In genomic region chr1:75712306-75712705, GRCh38 we compare ENCODE assay signal across 13 cellular contexts.
"Had no signal": no experiment of that assay in that cellular context is flagged by ENCODE, and none has a peak within 500 bp of the region (broad histone marks: within the 10 kb centered on the region; RNA-seq: fewer than 3 reads in every experiment).

No MANE protein-coding gene starts in this region.

- H3K4me1 ChIP-seq: prostate gland, thyroid gland had no signal

- H3K9me3 ChIP-seq: prostate gland, thyroid gland had no signal

- H3K4me1 Mint-ChIP-seq: immature natural killer cell had no signal

- DNase-seq: activated CD4-positive, alpha-beta T cell treated with anti-CD3 and anti-CD28 coated beads for 4 hours; activated CD8-positive, alpha-beta memory T cell treated with anti-CD3 and anti-CD28 coated beads, Interleukin-2, amount 50 U/mL, for 4 hours; activated CD8-positive, alpha-beta T cell treated with anti-CD3 and anti-CD28 coated beads for 36 hours; activated naive CD4-positive, alpha-beta T cell treated with anti-CD3 and anti-CD28 coated beads for 36 hours; central memory CD4-positive, alpha-beta T cell; effector CD4-positive, alpha-beta T cell; immature natural killer cell; nucleus accumbens; thyroid gland had no signal

- H3K36me3 ChIP-seq: prostate gland, thyroid gland had no signal

- H3K9me3 Mint-ChIP-seq: activated CD8-positive, alpha-beta T cell treated with anti-CD3 and anti-CD28 coated beads for 36 hours; activated naive CD4-positive, alpha-beta T cell treated with anti-CD3 and anti-CD28 coated beads for 36 hours; natural killer cell treated with Interleukin-12 subunit alpha and Interleukin-12 subunit beta and Interleukin-15 and Interleukin-18, amount 100 ng/mL, for 72 hours had no signal

- H3K27ac Mint-ChIP-seq: activated CD8-positive, alpha-beta T cell treated with anti-CD3 and anti-CD28 coated beads for 36 hours; activated naive CD4-positive, alpha-beta T cell treated with anti-CD3 and anti-CD28 coated beads for 36 hours; immature natural killer cell; natural killer cell treated with Interleukin-12 subunit alpha and Interleukin-12 subunit beta and Interleukin-15 and Interleukin-18, amount 100 ng/mL, for 72 hours had no signal

- H3K36me3 Mint-ChIP-seq: immature natural killer cell had no signal

- H3K27me3 ChIP-seq: thyroid gland had no signal

- ATAC-seq: activated CD8-positive, alpha-beta T cell treated with anti-CD3 and anti-CD28 coated beads for 36 hours; natural killer cell treated with Interleukin-12 subunit alpha and Interleukin-12 subunit beta and Interleukin-15 and Interleukin-18, amount 100 ng/mL, for 72 hours had no signal

- H3K4me3 Mint-ChIP-seq: activated CD8-positive, alpha-beta T cell treated with anti-CD3 and anti-CD28 coated beads for 36 hours; activated naive CD4-positive, alpha-beta T cell treated with anti-CD3 and anti-CD28 coated beads for 36 hours; immature natural killer cell; natural killer cell treated with Interleukin-12 subunit alpha and Interleukin-12 subunit beta and Interleukin-15 and Interleukin-18, amount 100 ng/mL, for 72 hours had no signal

- H3K4me3 ChIP-seq: coronary artery, prostate gland, skin epidermis, thyroid gland had no signal

- H3K27ac ChIP-seq: coronary artery, prostate gland, skin epidermis, thyroid gland had no signal
